In the genomic region with DNA sequence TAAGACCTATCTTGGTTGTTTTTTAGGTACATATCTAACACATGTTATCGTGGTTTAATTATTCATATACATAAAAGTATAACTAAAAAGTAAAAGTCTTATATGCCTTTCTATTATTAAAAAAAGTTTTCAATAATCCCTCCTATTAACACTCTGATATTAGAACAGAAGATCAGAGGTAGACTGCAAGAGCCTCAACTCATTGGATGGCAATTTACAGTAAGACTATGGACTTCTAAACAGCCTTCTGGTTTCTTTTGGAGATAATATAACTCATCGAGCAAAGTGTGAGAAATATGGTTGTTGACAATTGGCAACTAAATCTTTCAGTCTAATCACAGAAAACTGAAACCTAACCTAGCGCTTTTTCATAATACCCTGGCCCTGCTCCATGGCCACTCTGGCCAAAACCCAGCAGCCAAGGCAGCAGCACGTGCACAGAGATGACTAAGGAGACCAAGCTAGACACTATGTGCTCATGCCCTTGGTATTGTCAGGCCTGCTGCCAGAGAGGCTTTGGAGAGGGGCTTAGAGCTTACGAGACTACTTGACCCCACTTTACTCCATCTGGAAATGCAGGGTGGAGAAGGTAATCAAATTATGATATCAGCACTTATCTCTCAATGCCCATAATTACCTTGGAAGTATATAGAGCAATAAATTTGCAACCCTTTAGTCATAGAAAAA, we compare ENCODE assay signal across 8 cellular contexts. TPM values are rescaled to one million over a fixed set of nuclear protein-coding genes. Genes with fewer than 3 reads are reported as not detected.
DNase-seq lines count a peak whose midpoint lies in the region; ATAC-seq and TF ChIP-seq lines count a peak whose summit lies in the region.

No MANE protein-coding gene starts in this region.

- TF ChIP-seq CTCF in AG10803 (conservative IDR thresholded peaks at IDR 0.05; ENCODE audit: low read length), result no peak

- DNase-seq in AG10803 (ENCODE audit: low read depth) (peak; percentile 93), NCI-H524 (lab: John Stamatoyannopoulos, UW) (peak; percentile 99), epidermal melanocyte (ENCODE audit: insufficient read length, low spot score) (peak; percentile 37), mucosa of gallbladder (ENCODE audit: low spot score) (peak; percentile 65), NK-92 (lab: John Stamatoyannopoulos, UW; ENCODE audit: unreplicated experiment) (no peak), hippocampal formation (lab: John Stamatoyannopoulos, UW) (no peak)

- H3K4me3 ChIP-seq in AG10803 (ENCODE audit: low read length), result no peak overlapping the region

- ATAC-seq in HG02970 (IDR thresholded peaks at IDR 0.05; ENCODE audit: low FRiP score, unreplicated experiment) (no peak), GM21447 (IDR thresholded peaks at IDR 0.05; ENCODE audit: unreplicated experiment) (no peak)

RNA-seq across cellular contexts. Expression of a gene that starts 40.6 kb away (rescaled TPM):
- total RNA-seq in mucosa of gallbladder, result 6.5 TPM

Comparison
In these comparisons a context has a peak if more than half of its experiments do, and no peak if none do; other contexts are left out.
1. DNase-seq: peak in AG10803 (single experiment), NCI-H524 (2 of 2), epidermal melanocyte (single experiment) and mucosa of gallbladder (single experiment); none in NK-92 (single experiment) and hippocampal formation (0 of 2).